2 cellular contexts compared by ENCODE assay signal in genomic region chr2:229048134-229048533, GRCh38.
TF ChIP-seq lines count a peak whose summit lies in the region.

No MANE protein-coding gene starts in this region.

TF ChIP-seq in WTC11, 78 proteins besides CTCF, POLR2A, EP300 and RAD21:
- TF ChIP-seq OVOL2 (CRISPR knock-in tag; IDR thresholded peaks at IDR 0.05; ENCODE audit: borderline replicate concordance) = no peak
- TF ChIP-seq ZBTB21 (CRISPR knock-in tag; IDR thresholded peaks at IDR 0.05; ENCODE audit: borderline replicate concordance) = no peak
- TF ChIP-seq SOX15 (CRISPR knock-in tag; IDR thresholded peaks at IDR 0.05) = no peak
- no peak for TF ChIP-seq FOXK1 (CRISPR knock-in tag; IDR thresholded peaks at IDR 0.05)
- no peak for TF ChIP-seq ZNF219 (CRISPR knock-in tag; IDR thresholded peaks at IDR 0.05; ENCODE audit: borderline replicate concordance)
TF ChIP-seq in WTC11: peak in this region for 0.

TF ChIP-seq in H1, 55 proteins besides CTCF, POLR2A, EP300 and RAD21:
- no peak for TF ChIP-seq NANOG (IDR thresholded peaks at IDR 0.05; ENCODE audit: insufficient read depth, low read depth, low read length, poor library complexity, severe bottlenecking)
- TF ChIP-seq MAX (IDR thresholded peaks at IDR 0.05) = no peak
- no peak for TF ChIP-seq EZH2 (IDR thresholded peaks at IDR 0.05; ENCODE audit: low read depth, low read length, severe bottlenecking)
- no peak for TF ChIP-seq MAFK (IDR thresholded peaks at IDR 0.05; ENCODE audit: low read depth, low read length)
- TF ChIP-seq KDM5A (IDR thresholded peaks at IDR 0.05; ENCODE audit: low read length) = no peak
- TF ChIP-seq BCL11A (IDR thresholded peaks at IDR 0.05; ENCODE audit: low read depth in 2 of 2, low read length in 2 of 2) = no peak
- no peak for TF ChIP-seq GTF2F1 (IDR thresholded peaks at IDR 0.05; ENCODE audit: borderline replicate concordance, low read depth, low read length)
- no peak for TF ChIP-seq SAP30 (IDR thresholded peaks at IDR 0.05; ENCODE audit: insufficient read depth, insufficient replicate concordance, low read length)
- TF ChIP-seq RBBP5 (IDR thresholded peaks at IDR 0.05; ENCODE audit: borderline replicate concordance, low read depth, low read length) = no peak
- no peak for TF ChIP-seq TAF7 (optimal IDR thresholded peaks at IDR 0.05; ENCODE audit: borderline replicate concordance, low read depth, low read length)
